ENCODE assay signal across 10 cellular contexts in the genomic region with DNA sequence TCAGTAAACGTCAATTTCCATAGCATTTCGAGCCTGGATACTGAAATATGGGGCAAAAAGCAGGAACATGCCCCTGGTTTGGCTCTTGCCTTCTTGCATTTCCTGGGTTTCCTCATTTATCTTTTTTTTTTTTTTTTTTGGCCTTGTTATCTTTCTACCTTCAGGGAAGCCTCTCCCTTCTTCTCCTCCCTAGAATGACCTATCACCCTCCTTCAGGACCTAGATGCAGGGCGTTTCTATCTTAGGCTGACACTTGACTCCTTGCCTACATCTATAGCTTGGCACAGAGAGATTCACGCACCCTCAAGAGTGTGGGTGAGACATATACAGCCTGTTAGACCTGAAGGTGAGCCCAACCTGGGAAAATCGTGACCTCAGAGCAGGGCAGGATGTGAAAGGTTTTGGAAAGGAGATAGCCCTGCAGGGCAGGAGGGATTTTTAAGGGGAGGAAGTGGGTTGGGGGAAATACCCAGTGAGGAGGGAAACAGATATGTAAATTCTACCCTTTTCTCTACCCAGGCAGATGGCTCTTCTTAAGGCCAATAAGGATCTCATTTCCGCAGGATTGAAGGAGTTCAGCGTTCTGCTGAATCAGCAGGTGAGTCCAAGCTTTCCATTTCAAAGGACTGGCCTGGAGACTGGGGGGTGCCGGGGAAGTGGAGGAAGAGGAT. TPM values are rescaled to one million over a fixed set of nuclear protein-coding genes. Genes with fewer than 3 reads are reported as not detected.
DNase-seq lines count a peak whose midpoint lies in the region; ATAC-seq, FAIRE-seq and TF ChIP-seq lines count a peak whose summit lies in the region.
"Had no signal": no experiment of that assay in that cellular context is flagged by ENCODE, and none has a peak within 500 bp of the region (broad histone marks: within the 10 kb centered on the region; RNA-seq: fewer than 3 reads in every experiment).

A gene with protein sequence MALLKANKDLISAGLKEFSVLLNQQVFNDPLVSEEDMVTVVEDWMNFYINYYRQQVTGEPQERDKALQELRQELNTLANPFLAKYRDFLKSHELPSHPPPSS (plus strand): TSS at position 284 of the 671 bp plus-strand sequence. CDS start 240 bp downstream, at position 524.

- no peak for FAIRE-seq in frontal cortex (lab: Jason Lieb, UNC)
- FAIRE-seq: pancreas had no signal

- no peaks in the 10 kb centered on the region for H3K4me1 ChIP-seq in PC-9 (replicated peaks; ENCODE audit: insufficient read depth)
- H3K4me1 ChIP-seq in gastrocnemius medialis, result peaks cover 0 to 4% of the 10 kb centered on the region in 2 donors
- H3K4me1 ChIP-seq: pancreas had no signal

- in situ Hi-C loops in gastrocnemius medialis (cut with MboI; ENCODE audit: low sequenced_read_pairs in 4 of 4), result no loop called here

- H3K27me3 ChIP-seq in PC-9 (ENCODE audit: insufficient read depth, low read depth), result peaks cover 82% of the 10 kb centered on the region
- peaks cover 22 to 49% (median 34%) of the 10 kb centered on the region in 3 donors for H3K27me3 ChIP-seq in gastrocnemius medialis
- H3K27me3 ChIP-seq: pancreas had no signal

- TF ChIP-seq POLR2A in gastrocnemius medialis (IDR thresholded peaks at IDR 0.05), result no peak

- H3K4me3 ChIP-seq in PC-9, result no peak within 1 kb of the TSS
- peak within 1 kb of the TSS; percentile 30 to 38 (median 34) for H3K4me3 ChIP-seq in gastrocnemius medialis

- H3K4me2 ChIP-seq in PC-9, result no peak within 1 kb of the TSS

- intact Hi-C loops in PC-9 (cut with micrococcal nuclease; ENCODE audit: unreplicated experiment) (no loop called here), gastrocnemius medialis (cut with DNase I; ENCODE audit: low total_unique reads) (no loop called here)

- no peaks in the 10 kb centered on the region for H3K79me2 ChIP-seq in PC-9 (ENCODE audit: low read depth)

- no peaks in the 10 kb centered on the region for H3K9me2 ChIP-seq in PC-9 (ENCODE audit: insufficient read depth)

- CTCF ChIA-PET in PC-9 (lab: Charles Lee), result no interaction called here

- H2AFZ ChIP-seq in PC-9, result 0 out of 2 replicates have a peak within 1 kb of the TSS, but pooled peaks have one; percentile 14

- no peak for ATAC-seq in gastrocnemius medialis
- ATAC-seq in HG03378 (IDR thresholded peaks at IDR 0.05; ENCODE audit: unreplicated experiment), result no peak
- no peak for ATAC-seq in GM18511 (IDR thresholded peaks at IDR 0.05; ENCODE audit: unreplicated experiment)
- ATAC-seq: left lobe of liver had no signal

- H3K27ac ChIP-seq in PC-9 (no peak within 1 kb of the TSS), gastrocnemius medialis (no peak within 1 kb of the TSS)

- peak; percentile 49 for DNase-seq in GM20000 (ENCODE audit: low spot score)
- DNase-seq in PC-9, result no peak
- no peak for DNase-seq in frontal cortex (ENCODE audit: low spot score in 2 of 2)
- DNase-seq in gastrocnemius medialis, result no peak
- no peak for DNase-seq in SIG-M5 treated with dmso at 0.1 percent for 504 hours (lab: John Stamatoyannopoulos, UW; ENCODE audit: unreplicated experiment)
- DNase-seq: NCI-H2171, pancreas had no signal

- no TSS peak for BruUV-seq in PC-9 (replicated peaks; lab: Mats Ljungman, UMichigan)

- POLR2A ChIA-PET in PC-9 (lab: Charles Lee; ENCODE audit: unreplicated experiment), result no interaction called here

- no peak for TF ChIP-seq CTCF in GM20000 (IDR thresholded peaks at IDR 0.05; ENCODE audit: extremely low read depth, missing control alignments)
- no peak for TF ChIP-seq CTCF in PC-9 (conservative IDR thresholded peaks at IDR 0.05)
- TF ChIP-seq CTCF in gastrocnemius medialis (IDR thresholded peaks at IDR 0.05 in 4 of 5, conservative IDR thresholded peaks at IDR 0.05 in 1 of 5), result no peak

- H3K9me3 ChIP-seq in PC-9 (ENCODE audit: insufficient read depth, low read depth) (no peaks in the 10 kb centered on the region), gastrocnemius medialis (no peaks in the 10 kb centered on the region)
- H3K9me3 ChIP-seq: pancreas had no signal

- H3K36me3 ChIP-seq in PC-9 (ENCODE audit: low read depth) (no peaks in the 10 kb centered on the region), gastrocnemius medialis (no peaks in the 10 kb centered on the region)
- H3K36me3 ChIP-seq: pancreas had no signal

- H3F3A ChIP-seq in PC-9 (ENCODE audit: insufficient read depth, low read depth), result no peaks in the 10 kb centered on the region

- no peaks in the 10 kb centered on the region for H4K20me1 ChIP-seq in PC-9 (ENCODE audit: insufficient read depth)

RNA-seq across cellular contexts. Expression of the gene that starts here (rescaled TPM):
- not detected in 2 replicates for total RNA-seq in PC-9 (2021)
- total RNA-seq in frontal cortex, result 22.0 TPM
- total RNA-seq in gastrocnemius medialis, result not detected
- total RNA-seq: pancreas had no signal

Comparison
In these comparisons a context has a peak if more than half of its experiments do, and no peak if none do; other contexts are left out.
1. RNA of the gene that starts here (total RNA-seq): 22.0 TPM in frontal cortex (single experiment); not detected in PC-9 and not detected in gastrocnemius medialis; every median in the first group is over 10 times any median in the second.